ENCODE assay signal across 11 cellular contexts in the genomic region with DNA sequence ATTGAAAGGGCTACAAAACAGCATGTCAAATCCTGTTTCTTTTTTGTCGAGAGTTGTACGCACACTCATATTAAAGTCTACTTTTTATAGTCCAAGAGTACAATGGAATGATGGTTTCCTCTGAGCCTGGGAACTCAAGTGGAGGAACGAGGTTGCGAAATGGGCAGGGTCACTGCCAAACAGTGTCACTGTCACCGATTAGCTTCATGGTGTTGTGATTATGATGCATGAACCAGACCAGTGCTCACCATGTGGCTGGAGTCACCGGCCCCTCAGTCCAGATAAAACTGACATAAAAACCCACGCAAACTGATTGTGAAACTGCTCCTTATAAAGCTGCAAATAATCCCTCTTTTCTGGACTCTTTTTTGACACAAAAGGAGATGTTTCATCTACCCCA.
DNase-seq lines count a peak whose midpoint lies in the region; ATAC-seq and TF ChIP-seq lines count a peak whose summit lies in the region.
"Had no signal": no experiment of that assay in that cellular context is flagged by ENCODE, and none has a peak within 500 bp of the region (broad histone marks: within the 10 kb centered on the region; RNA-seq: fewer than 3 reads in every experiment).

No MANE protein-coding gene starts in this region.

- H4K20me1 ChIP-seq in smooth muscle cell (ENCODE audit: low read depth), result no peaks in the 10 kb centered on the region

- H3F3A ChIP-seq in smooth muscle cell (ENCODE audit: low read depth), result peaks cover 59% of the 10 kb centered on the region

- 11% methylated on average over 7 of the region's 7 CpGs for WGBS in smooth muscle cell (ENCODE audit: low lambda C conversion rate)

- H3K27me3 ChIP-seq in left lung (peaks cover 0 to 20% of the 10 kb centered on the region in 2 donors), smooth muscle cell (ENCODE audit: low read depth) (no peaks in the 10 kb centered on the region)

- peaks cover 0 to 14% of the 10 kb centered on the region in 2 donors for H3K4me1 ChIP-seq in left lung
- H3K4me1 ChIP-seq in smooth muscle cell (ENCODE audit: low read depth), result peaks cover 12% of the 10 kb centered on the region

- H3K9me3 ChIP-seq in left lung, result no peaks in the 10 kb centered on the region
- no peaks in the 10 kb centered on the region for H3K9me3 ChIP-seq in smooth muscle cell (replicated peaks; ENCODE audit: low read depth)

- peak; percentile 88 for DNase-seq in GM04503 (ENCODE audit: low read depth)
- peak; percentile 89 for DNase-seq in coronary artery (ENCODE audit: low spot score)
- peak in 1 of 2 donors; percentile 56 for DNase-seq in left lung
- no peak for DNase-seq in smooth muscle cell (lab: John Stamatoyannopoulos, UW; ENCODE audit: unreplicated experiment)
- no peak for DNase-seq in NCI-H2227 (lab: John Stamatoyannopoulos, UW; ENCODE audit: unreplicated experiment)
- DNase-seq in stimulated activated naive CD8-positive, alpha-beta T cell treated with anti-CD3 and anti-CD28 coated beads, Interleukin-15, Interleukin-2, amounts not matched to agents 100 U/mL and 50 U/mL, for 24 hours, result no peak
- no peak for DNase-seq in activated T-cell treated with anti-CD3 and anti-CD28 coated beads for 4 hours
- DNase-seq: CD8-positive, alpha-beta memory T cell; NCI-H2171 treated with DMSO at 0.1 percent for 48 hours had no signal

- H3K4me3 ChIP-seq in coronary artery (peak overlapping the region; percentile 2), left lung (no peak overlapping the region), smooth muscle cell (no peak overlapping the region)

- no peaks in the 10 kb centered on the region for H3K79me2 ChIP-seq in smooth muscle cell (ENCODE audit: low read depth)

- ATAC-seq in left lung, result peak; percentile 72
- ATAC-seq in stimulated activated naive CD8-positive, alpha-beta T cell treated with anti-CD3 and anti-CD28 coated beads, Interleukin-15, Interleukin-2, amounts not matched to agents 100 U/mL and 50 U/mL, for 24 hours, result no peak
- ATAC-seq in GM21529 (IDR thresholded peaks at IDR 0.05; ENCODE audit: unreplicated experiment), result no peak
- ATAC-seq: activated CD4-positive, CD25-positive, alpha-beta regulatory T cell treated with anti-CD3 and anti-CD28 coated beads, Interleukin-2, amount 50 U/mL, for 24 hours had no signal

- peak overlapping the region; percentile 56 for H3K4me2 ChIP-seq in smooth muscle cell

- intact Hi-C loops in left lung (cut with DNase I), result no loop called here

- H3K36me3 ChIP-seq in left lung, result no peaks in the 10 kb centered on the region
- no peaks in the 10 kb centered on the region for H3K36me3 ChIP-seq in smooth muscle cell (ENCODE audit: low read depth)

- H3K9ac ChIP-seq in smooth muscle cell (ENCODE audit: low read depth), result peak overlapping the region; percentile 62

- H2AFZ ChIP-seq in smooth muscle cell (ENCODE audit: low read depth), result no peak overlapping the region

- TF ChIP-seq CTCF in coronary artery (IDR thresholded peaks at IDR 0.05), result no peak
- no peak for TF ChIP-seq CTCF in left lung (IDR thresholded peaks at IDR 0.05)
- no peak for TF ChIP-seq CTCF in smooth muscle cell (IDR thresholded peaks at IDR 0.05; ENCODE audit: borderline replicate concordance, insufficient read depth, poor library complexity, severe bottlenecking)

- H3K27ac ChIP-seq in coronary artery (peak overlapping the region; percentile 14 to 39), left lung (peak overlapping the region; percentile 25 to 68), smooth muscle cell (ENCODE audit: low read depth) (peak overlapping the region; percentile 100)

Comparison
In these comparisons a context has a peak if more than half of its experiments do, and no peak if none do; other contexts are left out.
1. DNase-seq: peak in GM04503 (single experiment) and coronary artery (single experiment); none in smooth muscle cell (single experiment), NCI-H2227 (single experiment), stimulated activated naive CD8-positive, alpha-beta T cell treated with anti-CD3 and anti-CD28 coated beads, Interleukin-15, Interleukin-2, amounts not matched to agents 100 U/mL and 50 U/mL, for 24 hours (single experiment) and activated T-cell treated with anti-CD3 and anti-CD28 coated beads for 4 hours (single experiment).
2. H3K27ac ChIP-seq: peak in every context shown above with its lines; median percentile 100 in smooth muscle cell; 46 in left lung; 26 in coronary artery.